ENCODE assay signal across 11 cellular contexts in genomic region chr12:43847427-43847826, GRCh38. TPM values are rescaled to one million over a fixed set of nuclear protein-coding genes. Genes with fewer than 3 reads are reported as not detected.
DNase-seq lines count a peak whose midpoint lies in the region; ATAC-seq and TF ChIP-seq lines count a peak whose summit lies in the region.
"Had no signal": no experiment of that assay in that cellular context is flagged by ENCODE, and none has a peak within 500 bp of the region (broad histone marks: within the 10 kb centered on the region; RNA-seq: fewer than 3 reads in every experiment).

No MANE protein-coding gene starts in this region.

- ATAC-seq in effector memory CD8-positive, alpha-beta T cell (replicated peaks) = no peak
- no peak for ATAC-seq in left lobe of liver

- H3K27ac Mint-ChIP-seq in osteocyte (ENCODE audit: unreplicated experiment) = peak overlapping the region; percentile 54
- peak overlapping the region in 1 of 2 donors; percentile 1 for H3K27ac Mint-ChIP-seq in effector memory CD8-positive, alpha-beta T cell
- no peak overlapping the region for H3K27ac Mint-ChIP-seq in activated CD4-positive, alpha-beta memory T cell treated with anti-CD3 and anti-CD28 coated beads, Interleukin-2, amount 10 ng/mL, durations not matched to agents 7 days and 5 days

- H3K4me3 ChIP-seq in NB4 (ENCODE audit: low read depth, low read length) = no peak overlapping the region
- no peak overlapping the region for H3K4me3 ChIP-seq in epithelial cell of esophagus (ENCODE audit: low read length)
- H3K4me3 ChIP-seq: thoracic aorta had no signal

- H3K9me3 Mint-ChIP-seq in osteocyte (ENCODE audit: unreplicated experiment) = peaks cover 10% of the 10 kb centered on the region
- H3K9me3 Mint-ChIP-seq in effector memory CD8-positive, alpha-beta T cell = peaks cover 6 to 8% of the 10 kb centered on the region in 2 donors
- peaks cover 10% of the 10 kb centered on the region for H3K9me3 Mint-ChIP-seq in activated CD4-positive, alpha-beta memory T cell treated with anti-CD3 and anti-CD28 coated beads, Interleukin-2, amount 10 ng/mL, durations not matched to agents 7 days and 5 days

- TF ChIP-seq POLR2A in NB4 (IDR thresholded peaks at IDR 0.05; ENCODE audit: extremely low read depth, insufficient read length) = no peak

- POLR2A ChIA-PET in activated CD4-positive, alpha-beta memory T cell treated with anti-CD3 and anti-CD28 coated beads, Interleukin-2, amount 10 ng/mL, durations not matched to agents 7 days and 5 days (lab: Charles Lee) = no interaction called here

- no peaks in the 10 kb centered on the region for H3K27me3 Mint-ChIP-seq in osteocyte (ENCODE audit: unreplicated experiment)
- no peaks in the 10 kb centered on the region for H3K27me3 Mint-ChIP-seq in effector memory CD8-positive, alpha-beta T cell
- H3K27me3 Mint-ChIP-seq in activated CD4-positive, alpha-beta memory T cell treated with anti-CD3 and anti-CD28 coated beads, Interleukin-2, amount 10 ng/mL, durations not matched to agents 7 days and 5 days = no peaks in the 10 kb centered on the region

- H3K36me3 Mint-ChIP-seq in osteocyte (ENCODE audit: unreplicated experiment) = peaks cover 25% of the 10 kb centered on the region
- no peaks in the 10 kb centered on the region for H3K36me3 Mint-ChIP-seq in effector memory CD8-positive, alpha-beta T cell (ENCODE audit: insufficient read depth)
- peaks cover 16% of the 10 kb centered on the region for H3K36me3 Mint-ChIP-seq in activated CD4-positive, alpha-beta memory T cell treated with anti-CD3 and anti-CD28 coated beads, Interleukin-2, amount 10 ng/mL, durations not matched to agents 7 days and 5 days (ENCODE audit: low read depth)

- CTCF ChIA-PET in activated CD4-positive, alpha-beta memory T cell treated with anti-CD3 and anti-CD28 coated beads, Interleukin-2, amount 10 ng/mL, durations not matched to agents 7 days and 5 days (lab: Charles Lee) = no interaction called here

- DNase-seq in GM04503 (ENCODE audit: low read depth) (peak; percentile 31), NB4 (ENCODE audit: low read depth) (peak; percentile 50), epithelial cell of esophagus (ENCODE audit: low read depth) (peak; percentile 88), osteocyte (ENCODE audit: extremely low spot score, unreplicated experiment) (no peak), Ammon's horn (ENCODE audit: low spot score) (no peak), left lobe of liver (ENCODE audit: low spot score) (no peak)
- no peak for DNase-seq in effector memory CD8-positive, alpha-beta T cell
- DNase-seq in activated CD4-positive, alpha-beta memory T cell treated with anti-CD3 and anti-CD28 coated beads, Interleukin-2, amount 10 ng/mL, durations not matched to agents 7 days and 5 days = no peak
- DNase-seq: NCI-H1930, posterior cingulate gyrus had no signal

- H3K4me3 Mint-ChIP-seq in osteocyte (ENCODE audit: unreplicated experiment) = no peak overlapping the region
- no peak overlapping the region for H3K4me3 Mint-ChIP-seq in effector memory CD8-positive, alpha-beta T cell
- H3K4me3 Mint-ChIP-seq in activated CD4-positive, alpha-beta memory T cell treated with anti-CD3 and anti-CD28 coated beads, Interleukin-2, amount 10 ng/mL, durations not matched to agents 7 days and 5 days = no peak overlapping the region

- TF ChIP-seq CTCF in NB4 (IDR thresholded peaks at IDR 0.05; ENCODE audit: low read depth, low read length) = no peak
- no peak for TF ChIP-seq CTCF in epithelial cell of esophagus (IDR thresholded peaks at IDR 0.05; ENCODE audit: insufficient read depth, low read depth, low read length, missing control alignments)
- TF ChIP-seq CTCF in osteocyte (IDR thresholded peaks at IDR 0.05) = no peak

- peaks cover 10% of the 10 kb centered on the region for H3K4me1 Mint-ChIP-seq in osteocyte (ENCODE audit: unreplicated experiment)
- peaks cover 0 to 2% of the 10 kb centered on the region in 2 donors for H3K4me1 Mint-ChIP-seq in effector memory CD8-positive, alpha-beta T cell (ENCODE audit: low read depth in 2 of 2)
- H3K4me1 Mint-ChIP-seq in activated CD4-positive, alpha-beta memory T cell treated with anti-CD3 and anti-CD28 coated beads, Interleukin-2, amount 10 ng/mL, durations not matched to agents 7 days and 5 days = peaks cover 15% of the 10 kb centered on the region

RNA-seq across cellular contexts. Expression of gene TMEM117, which starts 11.5 kb away (rescaled TPM):
- total RNA-seq in osteocyte (14.2 and 18.4 TPM in 2 replicates), left lobe of liver (2.8 TPM)
- 1 to 10 TPM; 1.6 to 1.7 TPM for total RNA-seq in activated CD4-positive, alpha-beta memory T cell treated with anti-CD3 and anti-CD28 coated beads, Interleukin-2, amount 10 ng/mL, durations not matched to agents 7 days and 5 days

RNA-seq across cellular contexts. Expression of gene TWF1, which starts 41.3 kb away (rescaled TPM):
- total RNA-seq in osteocyte (74.0 and 79.7 TPM in 2 replicates), left lobe of liver (29.0 TPM)
- 10 to 100 TPM; 29.1 to 33.6 TPM for total RNA-seq in activated CD4-positive, alpha-beta memory T cell treated with anti-CD3 and anti-CD28 coated beads, Interleukin-2, amount 10 ng/mL, durations not matched to agents 7 days and 5 days

Comparison
In these comparisons a context has a peak if more than half of its experiments do, and no peak if none do; other contexts are left out.
1. DNase-seq: peak in GM04503 (single experiment), NB4 (single experiment) and epithelial cell of esophagus (single experiment); none in osteocyte (single experiment), Ammon's horn (single experiment), effector memory CD8-positive, alpha-beta T cell (0 of 3), left lobe of liver (single experiment) and activated CD4-positive, alpha-beta memory T cell treated with anti-CD3 and anti-CD28 coated beads, Interleukin-2, amount 10 ng/mL, durations not matched to agents 7 days and 5 days (single experiment).